Comparison of ENCODE assay signal across 19 cellular contexts in the genomic region with DNA sequence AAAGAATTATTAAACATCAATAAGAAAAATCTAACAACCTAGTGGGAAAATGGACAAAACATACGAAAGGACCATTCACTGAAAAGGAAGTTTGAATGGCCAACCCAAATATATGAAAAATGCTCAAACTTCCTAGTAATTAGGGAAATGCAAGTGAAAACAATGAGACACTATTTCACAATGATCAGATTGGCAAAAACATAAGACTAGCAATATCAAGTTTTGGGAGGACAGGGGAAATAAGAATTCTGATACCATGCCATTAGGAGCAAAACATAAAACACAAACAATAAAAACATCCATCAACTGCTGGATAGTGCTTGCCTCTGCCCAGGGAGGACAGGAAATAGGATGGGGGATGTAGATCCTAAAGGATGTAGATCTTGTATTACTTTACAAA. TPM values are rescaled to one million over a fixed set of nuclear protein-coding genes. Genes with fewer than 3 reads are reported as not detected.
DNase-seq lines count a peak whose midpoint lies in the region; TF ChIP-seq lines count a peak whose summit lies in the region.
"Had no signal": no experiment of that assay in that cellular context is flagged by ENCODE, and none has a peak within 500 bp of the region (broad histone marks: within the 10 kb centered on the region; RNA-seq: fewer than 3 reads in every experiment).

No MANE protein-coding gene starts in this region.

- H3K27ac Mint-ChIP-seq in nephron progenitor cell = peak overlapping the region; percentile 84
- H3K27ac Mint-ChIP-seq: HFFc6 had no signal

- 57 to 59% methylated on average over 1 of the region's 1 CpG for WGBS in lower leg skin, 2 donors

- peak; percentile 27 to 63 for DNase-seq in NOMO-1 (lab: John Stamatoyannopoulos, UW; ENCODE audit: unreplicated experiment in 2 of 2)
- DNase-seq in NOMO-1 treated with dmso at 0.1 percent for 144 hours (lab: John Stamatoyannopoulos, UW; ENCODE audit: unreplicated experiment) = no peak
- DNase-seq in NCI-H69 (lab: John Stamatoyannopoulos, UW) = peak; percentile 30
- DNase-seq in dermis microvascular lymphatic vessel endothelial cell (ENCODE audit: low read depth in 2 of 2) = peak; percentile 51 to 79
- DNase-seq in nephron progenitor cell = no peak
- no peak for DNase-seq in activated gamma-delta T cell (lab: John Stamatoyannopoulos, UW)
- DNase-seq in lower leg skin (ENCODE audit: low spot score in 2 of 2) = no peak
- no peak for DNase-seq in NCI-H2029 (lab: John Stamatoyannopoulos, UW)
- DNase-seq: DND-41, HFFc6, KG1, NCI-H1048, NCI-H2081 treated with DMSO at 0.1 percent for 48 hours, NCI-H510A, NCI-H774, Peyer's patch, SW 1271 had no signal

- no peak overlapping the region for H3K4me3 ChIP-seq in lower leg skin (ENCODE audit: low read depth, poor library complexity, severe bottlenecking)
- H3K4me3 ChIP-seq: BLaER1 treated with 17β-estradiol and CSF1 and Interleukin-3, amounts not matched to agents 10 nM and 100 nM; Peyer's patch had no signal

- no peaks in the 10 kb centered on the region for H3K36me3 Mint-ChIP-seq in nephron progenitor cell (ENCODE audit: low read depth)

- no peak overlapping the region for H3K4me3 Mint-ChIP-seq in nephron progenitor cell
- H3K4me3 Mint-ChIP-seq: HFFc6 had no signal

- TF ChIP-seq POLR2A in lower leg skin (IDR thresholded peaks at IDR 0.05) = no peak

- intact Hi-C loops in lower leg skin (cut with DNase I; ENCODE audit: low total_unique reads) = no loop called here

- peaks cover 1% of the 10 kb centered on the region for H3K9me3 Mint-ChIP-seq in nephron progenitor cell
- H3K9me3 Mint-ChIP-seq: HFFc6 had no signal

- H3K27me3 Mint-ChIP-seq in nephron progenitor cell (ENCODE audit: low read depth, poor library complexity) = peaks cover 11% of the 10 kb centered on the region

- no peak for TF ChIP-seq CTCF in nephron progenitor cell (IDR thresholded peaks at IDR 0.05)
- TF ChIP-seq CTCF in lower leg skin (IDR thresholded peaks at IDR 0.05) = no peak

- H3K4me1 Mint-ChIP-seq in nephron progenitor cell = peaks cover 11% of the 10 kb centered on the region

RNA-seq across cellular contexts. Expression of a gene that starts 14.3 kb away (rescaled TPM):
- not detected in 2 replicates for total RNA-seq in dermis microvascular lymphatic vessel endothelial cell
- not detected for total RNA-seq in lower leg skin
- total RNA-seq: G401, HFFc6 had no signal

RNA-seq across cellular contexts. Expression of a gene that starts 46.9 kb away (rescaled TPM):
- total RNA-seq in dermis microvascular lymphatic vessel endothelial cell (not detected in 2 replicates), lower leg skin (under 1 TPM in 1 of 4 donors, not detected in 3; 0.25 TPM)
- total RNA-seq: G401, HFFc6, Peyer's patch had no signal

Comparison
In these comparisons a context has a peak if more than half of its experiments do, and no peak if none do; other contexts are left out.
1. DNase-seq: peak in NOMO-1 (2 of 2), NCI-H69 (single experiment) and dermis microvascular lymphatic vessel endothelial cell (2 of 2); none in NOMO-1 treated with dmso at 0.1 percent for 144 hours (single experiment), nephron progenitor cell (single experiment), activated gamma-delta T cell (single experiment), lower leg skin (0 of 2) and NCI-H2029 (single experiment).